ENCODE assay signal across 1 cellular context in genomic region chr14:72847721-72848120, GRCh38.
A peak's percentile ranks its signal among the peaks of the same experiment; 100 is the strongest.
TF ChIP-seq lines count a peak whose summit lies in the region.

No MANE protein-coding gene starts in this region.

TF ChIP-seq in K562, 482 proteins besides CTCF, POLR2A, EP300 and RAD21 (continued from another document):
- TF ChIP-seq CHD7 (IDR thresholded peaks at IDR 0.05; ENCODE audit: low read depth, low read length) (no peak), ZNF143 (CRISPR knock-in tag; IDR thresholded peaks at IDR 0.05) (peak; percentile 53; the same call in 1 of the 2 replicates), NFYB (IDR thresholded peaks at IDR 0.05; ENCODE audit: extremely low read depth, insufficient read length) (peak; percentile 55), PPARD (CRISPR knock-in tag; IDR thresholded peaks at IDR 0.05) (no peak), SNAPC5 (CRISPR knock-in tag; IDR thresholded peaks at IDR 0.05) (no peak), RBM22 (IDR thresholded peaks at IDR 0.05; ENCODE audit: low read depth, low read length, poor library complexity, severe bottlenecking) (no peak), ZNF239 (CRISPR knock-in tag; IDR thresholded peaks at IDR 0.05) (no peak)
